In the genomic region with DNA sequence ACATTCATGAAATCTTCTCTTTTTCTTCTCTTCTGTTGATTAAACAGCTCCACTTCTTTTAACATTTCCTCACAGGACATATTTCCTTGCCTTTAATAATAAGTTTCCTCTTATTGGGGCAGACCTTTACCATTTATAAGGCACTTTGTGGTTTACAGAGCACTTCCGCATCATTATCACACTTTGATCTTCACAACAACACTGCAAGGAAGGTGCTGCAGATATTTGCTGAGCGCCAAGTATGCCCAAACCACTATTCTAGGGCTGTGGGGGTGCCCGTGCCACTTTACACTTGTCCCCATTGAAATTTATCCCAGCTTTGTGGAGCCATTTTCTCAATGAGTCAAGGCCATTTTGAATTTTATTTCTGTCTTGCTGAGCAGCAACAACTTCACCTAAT, we compare ENCODE assay signal across 28 cellular contexts.
"Had no signal": no experiment of that assay in that cellular context is flagged by ENCODE, and none has a peak within 500 bp of the region (broad histone marks: within the 10 kb centered on the region; RNA-seq: fewer than 3 reads in every experiment).

No MANE protein-coding gene starts in this region.

- H3K9me3 ChIP-seq: ascending aorta, breast epithelium, colonic mucosa had no signal

- H3K4me1 Mint-ChIP-seq: activated CD4-positive, alpha-beta T cell treated with anti-CD3 and anti-CD28 coated beads, Interleukin-2, amount 10 ng/mL, durations not matched to agents 24 days and 14 days; activated CD8-positive, alpha-beta memory T cell treated with anti-CD3 and anti-CD28 coated beads, Interleukin-2, amount 10 ng/mL, durations not matched to agents 7 days and 5 days; activated naive CD4-positive, alpha-beta T cell treated with anti-CD3 and anti-CD28 coated beads, Interleukin-2, amount 10 ng/mL, durations not matched to agents 7 days and 5 days; endodermal cell had no signal

- H3K36me3 Mint-ChIP-seq: activated CD4-positive, alpha-beta memory T cell treated with anti-CD3 and anti-CD28 coated beads for 36 hours; activated CD8-positive, alpha-beta memory T cell treated with anti-CD3 and anti-CD28 coated beads, Interleukin-2, amount 10 ng/mL, durations not matched to agents 7 days and 5 days; activated naive CD4-positive, alpha-beta T cell treated with anti-CD3 and anti-CD28 coated beads, Interleukin-2, amount 10 ng/mL, durations not matched to agents 7 days and 5 days; activated naive CD4-positive, alpha-beta T cell treated with anti-CD3 and anti-CD28 coated beads, Interleukin-2, amount 50 U/mL, for 72 hours; activated naive CD8-positive, alpha-beta T cell treated with anti-CD3 and anti-CD28 coated beads, Interleukin-2, amount 10 ng/mL, durations not matched to agents 7 days and 5 days; brain had no signal

- H3K27ac ChIP-seq: ascending aorta, breast epithelium, cardiac muscle cell, colonic mucosa had no signal

- ATAC-seq: activated CD4-positive, alpha-beta T cell treated with anti-CD3 and anti-CD28 coated beads for 36 hours; activated CD8-positive, alpha-beta memory T cell treated with anti-CD3 and anti-CD28 coated beads, Interleukin-2, amount 10 ng/mL, durations not matched to agents 7 days and 5 days; activated CD8-positive, alpha-beta T cell treated with anti-CD3 and anti-CD28 coated beads, Interleukin-2, amount 10 ng/mL, durations not matched to agents 7 days and 5 days; activated naive CD4-positive, alpha-beta T cell treated with anti-CD3 and anti-CD28 coated beads, Interleukin-2, amount 50 U/mL, for 72 hours; activated T-cell treated with anti-CD3 and anti-CD28 coated beads, Interleukin-2, amount 50 U/mL, for 72 hours; esophagus mucosa had no signal

- H3K27ac Mint-ChIP-seq: activated CD4-positive, alpha-beta memory T cell treated with anti-CD3 and anti-CD28 coated beads for 36 hours; activated CD4-positive, alpha-beta T cell treated with anti-CD3 and anti-CD28 coated beads for 36 hours; activated CD4-positive, alpha-beta T cell treated with anti-CD3 and anti-CD28 coated beads, Interleukin-2, amount 10 ng/mL, durations not matched to agents 24 days and 14 days; activated CD8-positive, alpha-beta memory T cell treated with anti-CD3 and anti-CD28 coated beads, Interleukin-2, amount 10 ng/mL, durations not matched to agents 7 days and 5 days; activated CD8-positive, alpha-beta T cell treated with anti-CD3 and anti-CD28 coated beads, Interleukin-2, amount 10 ng/mL, durations not matched to agents 7 days and 5 days; activated naive CD4-positive, alpha-beta T cell treated with anti-CD3 and anti-CD28 coated beads, Interleukin-2, amount 10 ng/mL, durations not matched to agents 7 days and 5 days; activated naive CD4-positive, alpha-beta T cell treated with anti-CD3 and anti-CD28 coated beads, Interleukin-2, amount 50 U/mL, for 72 hours; activated naive CD8-positive, alpha-beta T cell treated with anti-CD3 and anti-CD28 coated beads, Interleukin-2, amount 10 ng/mL, durations not matched to agents 7 days and 5 days; activated T-cell treated with anti-CD3 and anti-CD28 coated beads, Interleukin-2, amount 50 U/mL, for 24 hours; activated T-cell treated with anti-CD3 and anti-CD28 coated beads, Interleukin-2, amount 50 U/mL, for 72 hours; brain; endodermal cell had no signal

- H3K36me3 ChIP-seq: ascending aorta, breast epithelium, cardiac muscle cell, colonic mucosa had no signal

- FAIRE-seq: frontal cortex had no signal

- H3K4me3 Mint-ChIP-seq: activated CD4-positive, alpha-beta memory T cell treated with anti-CD3 and anti-CD28 coated beads for 36 hours; activated CD4-positive, alpha-beta T cell treated with anti-CD3 and anti-CD28 coated beads for 36 hours; activated CD4-positive, alpha-beta T cell treated with anti-CD3 and anti-CD28 coated beads, Interleukin-2, amount 10 ng/mL, durations not matched to agents 24 days and 14 days; activated CD8-positive, alpha-beta memory T cell treated with anti-CD3 and anti-CD28 coated beads, Interleukin-2, amount 10 ng/mL, durations not matched to agents 7 days and 5 days; activated CD8-positive, alpha-beta T cell treated with anti-CD3 and anti-CD28 coated beads, Interleukin-2, amount 10 ng/mL, durations not matched to agents 7 days and 5 days; activated naive CD4-positive, alpha-beta T cell treated with anti-CD3 and anti-CD28 coated beads, Interleukin-2, amount 10 ng/mL, durations not matched to agents 7 days and 5 days; activated naive CD8-positive, alpha-beta T cell treated with anti-CD3 and anti-CD28 coated beads, Interleukin-2, amount 10 ng/mL, durations not matched to agents 7 days and 5 days; activated T-cell treated with anti-CD3 and anti-CD28 coated beads, Interleukin-2, amount 50 U/mL, for 24 hours; activated T-cell treated with anti-CD3 and anti-CD28 coated beads, Interleukin-2, amount 50 U/mL, for 72 hours; brain; endodermal cell had no signal

- DNase-seq: activated CD4-positive, alpha-beta memory T cell treated with anti-CD3 and anti-CD28 coated beads for 36 hours; activated CD4-positive, alpha-beta T cell treated with anti-CD3 and anti-CD28 coated beads for 36 hours; activated CD4-positive, alpha-beta T cell treated with anti-CD3 and anti-CD28 coated beads, Interleukin-2, amount 10 ng/mL, durations not matched to agents 24 days and 14 days; activated CD4-positive, CD25-positive, alpha-beta regulatory T cell; activated CD4-positive, CD25-positive, alpha-beta regulatory T cell treated with anti-CD3 and anti-CD28 coated beads, Interleukin-2, amount 50 U/mL, for 72 hours; activated CD8-positive, alpha-beta memory T cell treated with anti-CD3 and anti-CD28 coated beads, Interleukin-2, amount 10 ng/mL, durations not matched to agents 7 days and 5 days; activated CD8-positive, alpha-beta memory T cell treated with anti-CD3 and anti-CD28 coated beads, Interleukin-2, amount 50 U/mL, for 4 hours; activated CD8-positive, alpha-beta T cell treated with anti-CD3 and anti-CD28 coated beads, Interleukin-2, amount 10 ng/mL, durations not matched to agents 7 days and 5 days; activated gamma-delta T cell; activated naive CD4-positive, alpha-beta T cell; activated naive CD4-positive, alpha-beta T cell treated with anti-CD3 and anti-CD28 coated beads, Interleukin-2, amount 10 ng/mL, durations not matched to agents 7 days and 5 days; activated naive CD8-positive, alpha-beta T cell treated with anti-CD3 and anti-CD28 coated beads, Interleukin-2, amount 10 ng/mL, durations not matched to agents 7 days and 5 days; activated T-cell treated with anti-CD3 and anti-CD28 coated beads, Interleukin-2, amount 50 U/mL, for 24 hours; activated T-cell treated with anti-CD3 and anti-CD28 coated beads, Interleukin-2, amount 50 U/mL, for 72 hours; central memory CD4-positive, alpha-beta T cell; cerebellar nuclear complex; colonic mucosa; effector CD8-positive, alpha-beta T cell; endodermal cell; foreskin fibroblast; head of caudate nucleus had no signal

- H3K4me1 ChIP-seq: ascending aorta, breast epithelium, colonic mucosa had no signal

- H3K4me3 ChIP-seq: ascending aorta, breast epithelium, cardiac muscle cell, colonic mucosa had no signal

- H3K27me3 ChIP-seq: ascending aorta, breast epithelium, cardiac muscle cell, colonic mucosa had no signal

- H3K27me3 Mint-ChIP-seq: activated CD4-positive, alpha-beta T cell treated with anti-CD3 and anti-CD28 coated beads, Interleukin-2, amount 10 ng/mL, durations not matched to agents 24 days and 14 days; activated CD8-positive, alpha-beta memory T cell treated with anti-CD3 and anti-CD28 coated beads, Interleukin-2, amount 10 ng/mL, durations not matched to agents 7 days and 5 days had no signal

- H3K9me3 Mint-ChIP-seq: activated CD4-positive, alpha-beta memory T cell treated with anti-CD3 and anti-CD28 coated beads for 36 hours; activated CD4-positive, alpha-beta T cell treated with anti-CD3 and anti-CD28 coated beads, Interleukin-2, amount 10 ng/mL, durations not matched to agents 24 days and 14 days; activated naive CD4-positive, alpha-beta T cell treated with anti-CD3 and anti-CD28 coated beads, Interleukin-2, amount 10 ng/mL, durations not matched to agents 7 days and 5 days; activated naive CD8-positive, alpha-beta T cell treated with anti-CD3 and anti-CD28 coated beads, Interleukin-2, amount 10 ng/mL, durations not matched to agents 7 days and 5 days; activated T-cell treated with anti-CD3 and anti-CD28 coated beads, Interleukin-2, amount 50 U/mL, for 24 hours; endodermal cell had no signal
